ENCODE assay signal across 8 cellular contexts in the genomic region with DNA sequence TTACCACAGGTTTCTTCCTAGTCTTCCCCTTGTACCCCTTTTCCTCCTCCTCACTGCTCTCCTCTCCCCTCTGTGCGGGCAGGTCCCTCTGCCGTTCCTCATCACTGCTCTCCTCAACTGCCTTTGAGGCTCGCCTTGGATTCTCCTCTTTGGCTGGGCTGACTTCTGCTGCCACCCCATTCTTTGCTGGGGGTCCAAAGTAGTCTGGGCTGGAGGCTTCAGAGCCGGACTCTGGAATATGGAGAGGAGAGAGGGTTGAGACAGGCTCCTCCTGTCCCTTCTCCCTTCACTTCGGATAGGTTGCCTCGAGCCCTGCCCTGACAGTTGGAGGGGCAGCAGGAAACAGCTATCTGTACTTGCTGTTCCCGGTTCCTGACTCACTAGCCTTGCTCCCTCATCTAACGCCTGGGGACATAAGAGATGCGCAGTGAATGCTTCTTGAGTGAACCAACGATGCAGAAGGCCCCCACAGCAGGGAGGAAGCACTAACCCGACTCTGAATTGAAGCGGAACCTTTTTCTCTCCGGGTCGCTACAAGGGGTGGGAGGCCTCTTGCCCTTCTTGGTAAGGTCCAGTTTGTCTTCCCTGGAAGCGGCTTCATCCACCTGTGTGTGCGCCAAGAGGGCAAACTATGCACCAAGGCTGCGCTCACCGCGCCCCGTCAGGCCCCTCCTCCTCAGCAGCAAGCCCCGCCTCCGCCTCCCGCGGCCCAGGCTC. TPM values are rescaled to one million over a fixed set of nuclear protein-coding genes. Genes with fewer than 3 reads are reported as not detected.
DNase-seq lines count a peak whose midpoint lies in the region; ATAC-seq and TF ChIP-seq lines count a peak whose summit lies in the region.

No MANE protein-coding gene starts in this region.

- TF ChIP-seq CTCF in AG04450 (IDR thresholded peaks at IDR 0.05; ENCODE audit: low read depth, low read length): no peak
- no peak for TF ChIP-seq CTCF in esophagus squamous epithelium (IDR thresholded peaks at IDR 0.05)
- no peak for TF ChIP-seq CTCF in nephron progenitor cell (IDR thresholded peaks at IDR 0.05)
- no peak for TF ChIP-seq CTCF in testis (IDR thresholded peaks at IDR 0.05)

- no peaks in the 10 kb centered on the region for H3K27me3 ChIP-seq in AG04450 (ENCODE audit: control insufficient read depth, insufficient read depth, low read length)
- no peaks in the 10 kb centered on the region for H3K27me3 ChIP-seq in esophagus squamous epithelium
- no peaks in the 10 kb centered on the region for H3K27me3 ChIP-seq in testis

- H3K27ac ChIP-seq in AG04450 (ENCODE audit: low read depth, low read length) (peak overlapping the region; percentile 21), esophagus squamous epithelium (peak overlapping the region; percentile 90 to 98 (median 96)), testis (peak overlapping the region; percentile 80 to 90)

- peak; percentile 25 for ATAC-seq in GM18907 (IDR thresholded peaks at IDR 0.05; ENCODE audit: unreplicated experiment)
- ATAC-seq in HG03442 (IDR thresholded peaks at IDR 0.05; ENCODE audit: unreplicated experiment): peak; percentile 21

- TF ChIP-seq POLR2A in esophagus squamous epithelium (IDR thresholded peaks at IDR 0.05) (no peak), testis (IDR thresholded peaks at IDR 0.05) (no peak)

- no peak for DNase-seq in AG04450 (ENCODE audit: low read depth, low spot score)
- DNase-seq in activated CD4-positive, alpha-beta T cell treated with anti-CD3 and anti-CD28 coated beads, Interleukin-2, amount 10 ng/mL, durations not matched to agents 24 days and 14 days: peak; percentile 93
- DNase-seq in esophagus squamous epithelium (lab: John Stamatoyannopoulos, UW): no peak
- peak; percentile 61 for DNase-seq in nephron progenitor cell
- no peak for DNase-seq in testis
- DNase-seq in hippocampal formation (lab: John Stamatoyannopoulos, UW): no peak

- peaks cover 8 to 66% (median 27%) of the 10 kb centered on the region in 3 donors for H3K36me3 ChIP-seq in esophagus squamous epithelium
- H3K36me3 ChIP-seq in testis (ENCODE audit: low read depth, missing control alignments): no peaks in the 10 kb centered on the region

- no peaks in the 10 kb centered on the region for H3K27me3 Mint-ChIP-seq in activated CD4-positive, alpha-beta T cell treated with anti-CD3 and anti-CD28 coated beads, Interleukin-2, amount 10 ng/mL, durations not matched to agents 24 days and 14 days
- H3K27me3 Mint-ChIP-seq in nephron progenitor cell (ENCODE audit: low read depth, poor library complexity): peaks cover 3% of the 10 kb centered on the region

- H3K9me3 Mint-ChIP-seq in activated CD4-positive, alpha-beta T cell treated with anti-CD3 and anti-CD28 coated beads, Interleukin-2, amount 10 ng/mL, durations not matched to agents 24 days and 14 days: no peaks in the 10 kb centered on the region
- no peaks in the 10 kb centered on the region for H3K9me3 Mint-ChIP-seq in nephron progenitor cell

- CTCF ChIA-PET in AG04450 (lab: Charles Lee): no interaction called here

- intact Hi-C loops in activated CD4-positive, alpha-beta T cell treated with anti-CD3 and anti-CD28 coated beads, Interleukin-2, amount 10 ng/mL, durations not matched to agents 24 days and 14 days (cut with micrococcal nuclease): loop anchor here (5.0 to 10.0 kb wide), 3 partner anchors 380 to 1172 kb away; a partner anchor contains a TSS
- intact Hi-C loops in esophagus squamous epithelium (cut with DNase I) (no loop called here), testis (cut with DNase I; ENCODE audit: low total_unique reads) (no loop called here)

- WGBS in esophagus squamous epithelium, 2 donors: 15 to 27% methylated on average over 3 to 9 of the region's 24 CpGs
- 8 to 16% methylated on average over 15 to 24 of the region's 24 CpGs for WGBS in testis, 2 donors

- POLR2A ChIA-PET in AG04450 (lab: Yijun Ruan, JAX): interaction anchor here (0.6 to 2.2 kb wide), 4 partner anchors 33 to 483 kb away, joined by 3 to 8 read pairs (median 6); a partner anchor contains a TSS

- H3K4me3 Mint-ChIP-seq in activated CD4-positive, alpha-beta T cell treated with anti-CD3 and anti-CD28 coated beads, Interleukin-2, amount 10 ng/mL, durations not matched to agents 24 days and 14 days: peak overlapping the region; percentile 95
- peak overlapping the region; percentile 98 for H3K4me3 Mint-ChIP-seq in nephron progenitor cell

- H3K4me1 ChIP-seq in esophagus squamous epithelium (peaks cover 19 to 35% (median 20%) of the 10 kb centered on the region in 3 donors), testis (peaks cover 17% of the 10 kb centered on the region)

- peak overlapping the region; percentile 98 for H3K27ac Mint-ChIP-seq in activated CD4-positive, alpha-beta T cell treated with anti-CD3 and anti-CD28 coated beads, Interleukin-2, amount 10 ng/mL, durations not matched to agents 24 days and 14 days
- no peak overlapping the region for H3K27ac Mint-ChIP-seq in nephron progenitor cell

- H3K36me3 Mint-ChIP-seq in activated CD4-positive, alpha-beta T cell treated with anti-CD3 and anti-CD28 coated beads, Interleukin-2, amount 10 ng/mL, durations not matched to agents 24 days and 14 days (ENCODE audit: low read depth): peaks cover 48% of the 10 kb centered on the region
- peaks cover 35% of the 10 kb centered on the region for H3K36me3 Mint-ChIP-seq in nephron progenitor cell (ENCODE audit: low read depth)

- H3K9me3 ChIP-seq in AG04450 (ENCODE audit: control insufficient read depth, insufficient read depth, low read length) (no peaks in the 10 kb centered on the region; the same call in 1 of the 2 replicates), esophagus squamous epithelium (no peaks in the 10 kb centered on the region), testis (no peaks in the 10 kb centered on the region)

- H3K4me1 Mint-ChIP-seq in activated CD4-positive, alpha-beta T cell treated with anti-CD3 and anti-CD28 coated beads, Interleukin-2, amount 10 ng/mL, durations not matched to agents 24 days and 14 days: peaks cover 26% of the 10 kb centered on the region
- H3K4me1 Mint-ChIP-seq in nephron progenitor cell: peaks cover 52% of the 10 kb centered on the region

- H3K4me3 ChIP-seq in AG04450 (ENCODE audit: low read depth, low read length): peak overlapping the region; percentile 95
- peak overlapping the region; percentile 58 to 96 (median 82) for H3K4me3 ChIP-seq in esophagus squamous epithelium
- H3K4me3 ChIP-seq in testis: peak overlapping the region; percentile 60 to 74

RNA-seq across cellular contexts. Expression of a gene that starts 0.6 kb away (rescaled TPM):
- polyA plus RNA-seq in AG04450 (2011; rRNA removed): 2.5 and 3.8 TPM in 2 replicates
- 2.1 and 2.2 TPM in 2 replicates for polyA minus RNA-seq in AG04450 (2011; rRNA and poly(A)+ RNA removed)
- 45.9 and 47.7 TPM in 2 replicates for total RNA-seq in activated CD4-positive, alpha-beta T cell treated with anti-CD3 and anti-CD28 coated beads, Interleukin-2, amount 10 ng/mL, durations not matched to agents 24 days and 14 days
- 10 to 100 TPM in 2 of 4 donors, 1 to 10 TPM in 2; 5.1 to 12.8 (median 9.7) TPM for total RNA-seq in esophagus squamous epithelium
- 10 to 100 TPM; 32.1 to 40.2 TPM for total RNA-seq in testis
- polyA plus RNA-seq in testis (ENCODE audit: insufficient read depth, low read depth, low replicate concordance): 57.3 TPM

RNA-seq across cellular contexts. Expression of a gene that starts 1.3 kb away (rescaled TPM):
- polyA plus RNA-seq in AG04450 (2011; rRNA removed) (27.3 and 27.5 TPM in 2 replicates), testis (ENCODE audit: insufficient read depth, low read depth, low replicate concordance) (98.1 TPM)
- 8.6 and 10.1 TPM in 2 replicates for polyA minus RNA-seq in AG04450 (2011; rRNA and poly(A)+ RNA removed)
- 129 and 133 TPM in 2 replicates for total RNA-seq in activated CD4-positive, alpha-beta T cell treated with anti-CD3 and anti-CD28 coated beads, Interleukin-2, amount 10 ng/mL, durations not matched to agents 24 days and 14 days
- total RNA-seq in esophagus squamous epithelium (10 to 100 TPM; 34.3 to 59.9 (median 48.0) TPM), testis (10 to 100 TPM; 64.0 to 72.3 TPM)

RNA-seq across cellular contexts. Expression of a gene that starts 16.1 kb away (rescaled TPM):
- polyA plus RNA-seq in AG04450 (2011; rRNA removed) (0.22 and 0.46 TPM in 2 replicates), testis (ENCODE audit: insufficient read depth, low read depth, low replicate concordance) (75.1 TPM)
- polyA minus RNA-seq in AG04450 (2011; rRNA and poly(A)+ RNA removed): 0.39 and 0.87 TPM in 2 replicates
- 2.7 and 3.2 TPM in 2 replicates for total RNA-seq in activated CD4-positive, alpha-beta T cell treated with anti-CD3 and anti-CD28 coated beads, Interleukin-2, amount 10 ng/mL, durations not matched to agents 24 days and 14 days
- total RNA-seq in esophagus squamous epithelium (under 1 TPM in 2 of 4 donors, not detected in 2; 0.50 to 0.76 TPM), testis (10 to 100 TPM; 28.3 to 45.3 TPM)

RNA-seq across cellular contexts. Expression of a gene that starts 21.1 kb away (rescaled TPM):
- polyA plus RNA-seq in AG04450 (2011; rRNA removed) (16.9 and 18.2 TPM in 2 replicates), testis (ENCODE audit: insufficient read depth, low read depth, low replicate concordance) (66.5 TPM)
- polyA minus RNA-seq in AG04450 (2011; rRNA and poly(A)+ RNA removed): 29.3 and 32.3 TPM in 2 replicates
- 35.8 and 38.7 TPM in 2 replicates for total RNA-seq in activated CD4-positive, alpha-beta T cell treated with anti-CD3 and anti-CD28 coated beads, Interleukin-2, amount 10 ng/mL, durations not matched to agents 24 days and 14 days
- total RNA-seq in esophagus squamous epithelium (10 to 100 TPM; 26.8 to 33.7 (median 30.4) TPM), testis (100 to 1,000 TPM; 126 to 140 TPM)

RNA-seq across cellular contexts. Expression of a gene that starts 28.2 kb away (rescaled TPM):
- polyA plus RNA-seq in AG04450 (2011; rRNA removed) (not detected in 2 replicates), testis (ENCODE audit: insufficient read depth, low read depth, low replicate concordance) (20.3 TPM)
- polyA minus RNA-seq in AG04450 (2011; rRNA and poly(A)+ RNA removed): not detected in 2 replicates
- not detected in 2 replicates for total RNA-seq in activated CD4-positive, alpha-beta T cell treated with anti-CD3 and anti-CD28 coated beads, Interleukin-2, amount 10 ng/mL, durations not matched to agents 24 days and 14 days
- total RNA-seq in esophagus squamous epithelium (not detected), testis (10 to 100 TPM; 12.4 to 91.3 TPM)

Comparison
In these comparisons a context has a peak if more than half of its experiments do, and no peak if none do; other contexts are left out.
1. DNase-seq: peak in activated CD4-positive, alpha-beta T cell treated with anti-CD3 and anti-CD28 coated beads, Interleukin-2, amount 10 ng/mL, durations not matched to agents 24 days and 14 days (single experiment) and nephron progenitor cell (single experiment); none in AG04450 (single experiment), esophagus squamous epithelium (single experiment), testis (single experiment) and hippocampal formation (0 of 2).
2. H3K27ac ChIP-seq: peak in every context shown above with its lines; median percentile 96 in esophagus squamous epithelium; 85 in testis; 21 in AG04450.
3. Peak in every context shown above with its lines, with median percentiles within 50 percentile points of each other: H3K4me3 ChIP-seq.